8 cellular contexts compared by ENCODE assay signal in genomic region chr16:88784856-88785105, GRCh38. TPM values are rescaled to one million over a fixed set of nuclear protein-coding genes. Genes with fewer than 3 reads are reported as not detected.
DNase-seq lines count a peak whose midpoint lies in the region; ATAC-seq lines count a peak whose summit lies in the region.

No MANE protein-coding gene starts in this region.

- H4K8ac ChIP-seq in mesenchymal stem cell (ENCODE audit: low read length), result peak overlapping the region; percentile 69

- peak overlapping the region; percentile 82 for H3K4me2 ChIP-seq in mesenchymal stem cell (ENCODE audit: low read length, poor library complexity, severe bottlenecking)

- DNase-seq in activated naive CD4-positive, alpha-beta T cell treated with anti-CD3 and anti-CD28 coated beads, Interleukin-2, amount 10 ng/mL, durations not matched to agents 7 days and 5 days, result no peak
- DNase-seq in activated naive CD4-positive, alpha-beta T cell treated with Interleukin-2 at 50 U/mL for 16 hours, result no peak
- DNase-seq in caudate nucleus (lab: John Stamatoyannopoulos, UW) (no peak), mesenchymal stem cell (no peak), aorta (no peak), H4 (ENCODE audit: low spot score) (no peak)
- DNase-seq in stimulated activated naive CD4-positive, alpha-beta T cell (lab: John Stamatoyannopoulos, UW), result no peak

- peaks cover 0 to 4% of the 10 kb centered on the region in 2 experiments for H3K36me3 ChIP-seq in mesenchymal stem cell (ENCODE audit: control insufficient read depth in 1 of 2, insufficient read depth in 2 of 2, low read depth in 1 of 2, low read length in 2 of 2)
- H3K36me3 ChIP-seq in aorta (ENCODE audit: control insufficient read depth in 1 of 2, insufficient read depth in 2 of 2, low read length in 1 of 2), result no peaks in the 10 kb centered on the region

- H3K4me1 ChIP-seq in mesenchymal stem cell (ENCODE audit: control insufficient read depth, insufficient read depth, low read depth, low read length) (peaks cover 52% of the 10 kb centered on the region), aorta (ENCODE audit: control insufficient read depth in 1 of 2, insufficient read depth in 2 of 2, low read length in 2 of 2) (no peaks in the 10 kb centered on the region)

- ATAC-seq in aorta (ENCODE audit: low FRiP score), result peak; percentile 35
- no peak for ATAC-seq in HG03460 (IDR thresholded peaks at IDR 0.05; ENCODE audit: unreplicated experiment)

- peak overlapping the region in 1 of 2 experiments; percentile 89 for H3K14ac ChIP-seq in mesenchymal stem cell (ENCODE audit: low read length in 2 of 2)

- peak overlapping the region; percentile 72 for H3K27ac ChIP-seq in caudate nucleus (ENCODE audit: low read depth, low read length)
- no peak overlapping the region for H3K27ac ChIP-seq in mesenchymal stem cell (ENCODE audit: low read length, poor library complexity, severe bottlenecking)
- peak overlapping the region in 1 of 2 donors; percentile 60 for H3K27ac ChIP-seq in aorta (ENCODE audit: low read depth in 1 of 2, low read length in 2 of 2)

- H3K79me1 ChIP-seq in mesenchymal stem cell (replicated peaks; ENCODE audit: low read length, poor library complexity, severe bottlenecking), result peaks cover 2% of the 10 kb centered on the region

- peak overlapping the region; percentile 44 for H3K4me3 Mint-ChIP-seq in activated naive CD4-positive, alpha-beta T cell treated with anti-CD3 and anti-CD28 coated beads, Interleukin-2, amount 10 ng/mL, durations not matched to agents 7 days and 5 days

- CTCF ChIA-PET in activated naive CD4-positive, alpha-beta T cell treated with anti-CD3 and anti-CD28 coated beads, Interleukin-2, amount 10 ng/mL, durations not matched to agents 7 days and 5 days (lab: Charles Lee), result interaction anchor here (0.5 to 4.8 kb wide), 5 partner anchors 14 to 47 kb away, joined by 3 to 40 read pairs (median 7); no protein-coding TSS in a partner anchor

- H4K91ac ChIP-seq in mesenchymal stem cell (ENCODE audit: low read length), result peak overlapping the region; percentile 93

- peaks cover 5% of the 10 kb centered on the region for H3K36me3 Mint-ChIP-seq in activated naive CD4-positive, alpha-beta T cell treated with anti-CD3 and anti-CD28 coated beads, Interleukin-2, amount 10 ng/mL, durations not matched to agents 7 days and 5 days

- H2AFZ ChIP-seq in mesenchymal stem cell (ENCODE audit: low read depth, low read length), result no peak overlapping the region

- H3K4ac ChIP-seq in mesenchymal stem cell (ENCODE audit: low read depth in 1 of 2, low read length in 2 of 2), result peak overlapping the region; percentile 66 to 91

- no peak overlapping the region for H3K27ac Mint-ChIP-seq in activated naive CD4-positive, alpha-beta T cell treated with anti-CD3 and anti-CD28 coated beads, Interleukin-2, amount 10 ng/mL, durations not matched to agents 7 days and 5 days

- WGBS in mesenchymal stem cell, result 0% methylated on average over 21 of the region's 32 CpGs
- 0 to 1% methylated on average over 17 to 32 of the region's 32 CpGs for WGBS in aorta, 2 donors

- peak overlapping the region; percentile 76 to 86 for H3K4me3 ChIP-seq in mesenchymal stem cell (ENCODE audit: insufficient read depth in 1 of 2, low read depth in 1 of 2, low read length in 2 of 2)
- H3K4me3 ChIP-seq in aorta (ENCODE audit: low read length in 2 of 2), result peak overlapping the region; percentile 79 to 92

- H2BK12ac ChIP-seq in mesenchymal stem cell (ENCODE audit: low read length in 2 of 2), result peak overlapping the region in 1 of 2 experiments; percentile 84

- intact Hi-C loops in aorta (cut with DNase I), result loop anchor here in 1 of 2 donors (2.0 to 10.0 kb wide), 2 partner anchors 40 to 330 kb away; partner anchors contain the start of gene ZFPM1

- H3K9me3 ChIP-seq in mesenchymal stem cell (ENCODE audit: control insufficient read depth, low read length) (no peaks in the 10 kb centered on the region), aorta (ENCODE audit: control insufficient read depth, low read length) (no peaks in the 10 kb centered on the region)

- no peak overlapping the region for H3K23ac ChIP-seq in mesenchymal stem cell (ENCODE audit: low read length in 2 of 2)

- H2BK5ac ChIP-seq in mesenchymal stem cell (ENCODE audit: low read depth, low read length, poor library complexity, severe bottlenecking), result peak overlapping the region; percentile 93

- peaks cover 8% of the 10 kb centered on the region for H3K27me3 Mint-ChIP-seq in activated naive CD4-positive, alpha-beta T cell treated with anti-CD3 and anti-CD28 coated beads, Interleukin-2, amount 10 ng/mL, durations not matched to agents 7 days and 5 days

- H2AK5ac ChIP-seq in mesenchymal stem cell (ENCODE audit: low read length, severe bottlenecking), result no peak overlapping the region

- H2BK120ac ChIP-seq in mesenchymal stem cell (ENCODE audit: low read depth, low read length), result peak overlapping the region; percentile 98

- H2BK15ac ChIP-seq in mesenchymal stem cell (ENCODE audit: low read depth, poor library complexity, severe bottlenecking), result peak overlapping the region; percentile 90

- peaks cover 49% of the 10 kb centered on the region for H3K4me1 Mint-ChIP-seq in activated naive CD4-positive, alpha-beta T cell treated with anti-CD3 and anti-CD28 coated beads, Interleukin-2, amount 10 ng/mL, durations not matched to agents 7 days and 5 days

- H3K9me3 Mint-ChIP-seq in activated naive CD4-positive, alpha-beta T cell treated with anti-CD3 and anti-CD28 coated beads, Interleukin-2, amount 10 ng/mL, durations not matched to agents 7 days and 5 days, result no peaks in the 10 kb centered on the region

- H3K27me3 ChIP-seq in mesenchymal stem cell (ENCODE audit: control insufficient read depth in 1 of 2, insufficient read depth in 1 of 2, low read length in 2 of 2) (peaks cover 0 to 4% of the 10 kb centered on the region in 2 experiments), aorta (ENCODE audit: control insufficient read depth in 1 of 2, insufficient read depth in 2 of 2, low read length in 1 of 2) (no peaks in the 10 kb centered on the region)

- peak overlapping the region; percentile 82 to 99 for H3K18ac ChIP-seq in mesenchymal stem cell (ENCODE audit: low read depth in 1 of 2, low read length in 2 of 2)

- peak overlapping the region; percentile 88 for H3K9ac ChIP-seq in mesenchymal stem cell (ENCODE audit: low read length)

RNA-seq across cellular contexts. Expression of gene PIEZO1, which starts 0.2 kb away (rescaled TPM):
- polyA plus RNA-seq in mesenchymal stem cell (2013, experiment 1 of 2), result 112 TPM
- polyA plus RNA-seq in mesenchymal stem cell (2013, experiment 2 of 2), result 108 TPM
- total RNA-seq in aorta, result 100 to 1,000 TPM; 101 to 120 TPM
- polyA plus RNA-seq in aorta, result 100 to 1,000 TPM in 1 of 2 donors, 10 to 100 TPM in 1; 35.9 to 205 TPM
- 35.6 and 47.1 TPM in 2 replicates for total RNA-seq in H4 (2014; rRNA removed; shearing (Covaris generic))

RNA-seq across cellular contexts. Expression of gene CDT1, which starts 18.8 kb away (rescaled TPM):
- polyA plus RNA-seq in mesenchymal stem cell (2013, experiment 1 of 2), result 3.1 TPM
- polyA plus RNA-seq in mesenchymal stem cell (2013, experiment 2 of 2), result 3.0 TPM
- 1 to 10 TPM in 1 of 2 donors, under 1 TPM in 1; 0.88 to 1.5 TPM for total RNA-seq in aorta
- polyA plus RNA-seq in aorta, result 1 to 10 TPM in 1 of 2 donors, under 1 TPM in 1; 0.05 to 1.0 TPM
- total RNA-seq in H4 (2014; rRNA removed; shearing (Covaris generic)), result 26.4 and 27.0 TPM in 2 replicates

RNA-seq across cellular contexts. Expression of gene APRT, which starts 26.9 kb away (rescaled TPM):
- 157 TPM for polyA plus RNA-seq in mesenchymal stem cell (2013, experiment 1 of 2)
- polyA plus RNA-seq in mesenchymal stem cell (2013, experiment 2 of 2), result 164 TPM
- 10 to 100 TPM; 60.2 to 61.3 TPM for total RNA-seq in aorta
- 100 to 1,000 TPM in 1 of 2 donors, 10 to 100 TPM in 1; 88.6 to 116 TPM for polyA plus RNA-seq in aorta
- 401 and 554 TPM in 2 replicates for total RNA-seq in H4 (2014; rRNA removed; shearing (Covaris generic))

Comparison
In these comparisons a context has a peak if more than half of its experiments do, and no peak if none do; other contexts are left out.
1. RNA of gene CDT1, which starts 18.8 kb away (total RNA-seq): 26.4 to 27.0 TPM in H4; 0.88 to 1.5 TPM in aorta; every median in the first group is over 10 times any median in the second.